9 cellular contexts compared by ENCODE assay signal in the genomic region with DNA sequence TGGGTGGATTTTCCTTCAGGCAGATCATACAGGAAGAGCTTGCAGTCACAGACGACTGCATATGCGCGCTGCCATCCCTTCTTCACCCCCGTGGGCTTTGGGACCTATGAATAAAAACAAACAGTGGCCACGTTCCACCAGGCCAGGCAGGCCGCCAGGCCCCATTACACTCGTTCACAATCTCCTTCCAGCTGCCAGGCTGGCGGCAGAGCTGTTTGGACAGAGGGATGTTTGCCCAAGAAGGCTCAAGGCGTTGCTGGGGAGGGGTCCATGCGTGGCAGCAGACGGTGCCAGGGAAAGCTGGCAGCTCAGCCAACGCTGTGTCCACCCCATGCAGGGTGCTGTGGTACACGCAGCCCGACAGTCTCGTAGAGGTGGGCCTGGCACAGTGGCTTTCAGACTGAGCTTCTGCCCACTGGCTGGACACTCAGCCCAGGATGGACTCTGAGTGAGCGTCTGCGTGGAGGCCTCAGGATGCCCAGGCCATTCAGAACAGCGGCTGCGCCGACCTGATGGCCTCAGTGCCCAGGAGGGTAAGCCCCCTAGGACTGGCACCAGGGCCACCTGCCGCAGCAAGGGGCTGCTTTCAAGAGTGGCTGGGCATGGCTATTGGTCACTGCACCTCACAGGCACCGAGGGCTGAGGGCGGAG. TPM values are rescaled to one million over a fixed set of nuclear protein-coding genes. Genes with fewer than 3 reads are reported as not detected.
DNase-seq lines count a peak whose midpoint lies in the region; ATAC-seq, FAIRE-seq and TF ChIP-seq lines count a peak whose summit lies in the region.
"Had no signal": no experiment of that assay in that cellular context is flagged by ENCODE, and none has a peak within 500 bp of the region (broad histone marks: within the 10 kb centered on the region; RNA-seq: fewer than 3 reads in every experiment).

No MANE protein-coding gene starts in this region.

- no peak overlapping the region for H3K9ac ChIP-seq in HepG2 (ENCODE audit: insufficient read depth, low read depth, low read length)

- no peak overlapping the region for H3K27ac ChIP-seq in right lobe of liver
- H3K27ac ChIP-seq in HepG2 (ENCODE audit: extremely low read length, insufficient read depth, low read length) = no peak overlapping the region

- FAIRE-seq in HepG2 (lab: Jason Lieb, UNC) (no peak), H54 (lab: Jason Lieb, UNC) (no peak)

- WGBS in right lobe of liver (ENCODE audit: insufficient coverage, low coverage, low lambda C conversion rate, missing lambda C conversion rate) = 0% methylated on average over 3 of the region's 23 CpGs
- WGBS in HepG2 (ENCODE audit: low lambda C conversion rate) = 95% methylated on average over 11 of the region's 23 CpGs

- intact Hi-C loops in right lobe of liver (cut with DNase I) (no loop called here), HepG2 (cut with micrococcal nuclease; ENCODE audit: unreplicated experiment) (no loop called here), mucosa of descending colon (cut with DNase I, micrococcal nuclease) (no loop called here)

- H3K4me2 ChIP-seq in HepG2 (ENCODE audit: low read depth, low read length) = no peak overlapping the region

- CTCF ChIA-PET in HepG2 (lab: Yijun Ruan, JAX; ENCODE audit: low intra/inter-chr PET ratio, low total read pairs) = no interaction called here

- DNase-seq in right lobe of liver (peak in 2 of 3 donors; percentile 66 to 79), HepG2 (ENCODE audit: low spot score) (no peak), astrocyte of the hippocampus (ENCODE audit: low read depth, low spot score) (peak; percentile 79), mucosa of descending colon (peak in 2 of 3 donors; percentile 30 to 48), T1000 (lab: John Stamatoyannopoulos, UW) (no peak), H54 (ENCODE audit: insufficient read length, low spot score) (no peak)

- H3K9me3 ChIP-seq in right lobe of liver (no peaks in the 10 kb centered on the region), HepG2 (ENCODE audit: low read length) (no peaks in the 10 kb centered on the region), mucosa of descending colon (no peaks in the 10 kb centered on the region)

- no peak overlapping the region for H2AFZ ChIP-seq in HepG2 (ENCODE audit: low read length)

- no peaks in the 10 kb centered on the region for H4K20me1 ChIP-seq in HepG2 (ENCODE audit: insufficient read depth, low read length)

- H3K27me3 ChIP-seq in right lobe of liver (no peaks in the 10 kb centered on the region), HepG2 (ENCODE audit: control insufficient read depth in 1 of 2, insufficient read depth in 2 of 2, low read length in 2 of 2) (no peaks in the 10 kb centered on the region)

- no peak for TF ChIP-seq EP300 in HepG2 (IDR thresholded peaks at IDR 0.05; ENCODE audit: low read depth in 2 of 2, low read length in 2 of 2)
- no peak for TF ChIP-seq EP300 in HepG2 (CRISPR knock-in tag; IDR thresholded peaks at IDR 0.05; ENCODE audit: borderline replicate concordance)

- H3K79me2 ChIP-seq in HepG2 (ENCODE audit: insufficient read depth, low read length) = no peaks in the 10 kb centered on the region

- POLR2A ChIA-PET in HepG2 (lab: Yijun Ruan, JAX) = no interaction called here

- BruUV-seq in HepG2 (replicated peaks; lab: Mats Ljungman, UMichigan) = no TSS peak

- ATAC-seq in right lobe of liver (peak; percentile 67 to 85 (median 81)), HepG2 (no peak), mucosa of descending colon (no peak), HG03139 (IDR thresholded peaks at IDR 0.05; ENCODE audit: unreplicated experiment) (no peak), GM18502 (IDR thresholded peaks at IDR 0.05; ENCODE audit: poor library complexity, unreplicated experiment) (no peak)

- no peak overlapping the region for H3K4me3 ChIP-seq in right lobe of liver
- no peak overlapping the region for H3K4me3 ChIP-seq in HepG2 (replicated peaks in 1 of 3; ENCODE audit: insufficient read depth in 1 of 3, low read depth in 2 of 3, low read length in 3 of 3)
- no peak overlapping the region for H3K4me3 ChIP-seq in mucosa of descending colon

- TF ChIP-seq RAD21 in HepG2 (CRISPR knock-in tag; IDR thresholded peaks at IDR 0.05) = no peak

- no peak for TF ChIP-seq CTCF in right lobe of liver (IDR thresholded peaks at IDR 0.05)
- no peak for TF ChIP-seq CTCF in HepG2 (CRISPR knock-in tag; IDR thresholded peaks at IDR 0.05)
- no peak for TF ChIP-seq CTCF in mucosa of descending colon (IDR thresholded peaks at IDR 0.05)

- TF ChIP-seq POLR2A in right lobe of liver (IDR thresholded peaks at IDR 0.05) (no peak), HepG2 (IDR thresholded peaks at IDR 0.05; ENCODE audit: insufficient read depth in 1 of 2, low read depth in 2 of 2, low read length in 2 of 2) (no peak), H54 (IDR thresholded peaks at IDR 0.05; ENCODE audit: low read depth, low read length) (no peak)

- in situ Hi-C loops in HepG2 (cut with HindIII; ENCODE audit: extremely low pct_ligation_motif_present, low pct_unique_long_range_greater_than_20kb) = no loop called here

- H3K36me3 ChIP-seq in right lobe of liver (peaks cover 9 to 88% (median 48%) of the 10 kb centered on the region in 4 donors), HepG2 (replicated peaks in 1 of 2; ENCODE audit: control insufficient read depth in 1 of 2, insufficient read depth in 2 of 2, low read length in 2 of 2) (peaks cover 38 to 54% of the 10 kb centered on the region in 2 experiments), mucosa of descending colon (ENCODE audit: low read depth) (peaks cover 19% of the 10 kb centered on the region)

- H3K4me1 ChIP-seq in right lobe of liver = peaks cover 0 to 10% (median 1%) of the 10 kb centered on the region in 4 donors
- H3K4me1 ChIP-seq in HepG2 (ENCODE audit: insufficient read depth, low read length) = no peaks in the 10 kb centered on the region
- H3K4me1 ChIP-seq in mucosa of descending colon (ENCODE audit: low read depth) = peaks cover 4% of the 10 kb centered on the region

TF ChIP-seq in HepG2, 621 proteins besides CTCF, POLR2A, EP300 and RAD21 (continues in another document):
- TF ChIP-seq CHD2 (IDR thresholded peaks at IDR 0.05; ENCODE audit: low read depth, low read length) = no peak
- no peak for TF ChIP-seq RXRA (CRISPR knock-in tag; IDR thresholded peaks at IDR 0.05)
- TF ChIP-seq HDAC6 (IDR thresholded peaks at IDR 0.05; ENCODE audit: low read depth, low read length) = no peak
- TF ChIP-seq DPF2 (CRISPR knock-in tag; IDR thresholded peaks at IDR 0.05; ENCODE audit: borderline replicate concordance, low read depth) = no peak
- TF ChIP-seq, protein P1, sequence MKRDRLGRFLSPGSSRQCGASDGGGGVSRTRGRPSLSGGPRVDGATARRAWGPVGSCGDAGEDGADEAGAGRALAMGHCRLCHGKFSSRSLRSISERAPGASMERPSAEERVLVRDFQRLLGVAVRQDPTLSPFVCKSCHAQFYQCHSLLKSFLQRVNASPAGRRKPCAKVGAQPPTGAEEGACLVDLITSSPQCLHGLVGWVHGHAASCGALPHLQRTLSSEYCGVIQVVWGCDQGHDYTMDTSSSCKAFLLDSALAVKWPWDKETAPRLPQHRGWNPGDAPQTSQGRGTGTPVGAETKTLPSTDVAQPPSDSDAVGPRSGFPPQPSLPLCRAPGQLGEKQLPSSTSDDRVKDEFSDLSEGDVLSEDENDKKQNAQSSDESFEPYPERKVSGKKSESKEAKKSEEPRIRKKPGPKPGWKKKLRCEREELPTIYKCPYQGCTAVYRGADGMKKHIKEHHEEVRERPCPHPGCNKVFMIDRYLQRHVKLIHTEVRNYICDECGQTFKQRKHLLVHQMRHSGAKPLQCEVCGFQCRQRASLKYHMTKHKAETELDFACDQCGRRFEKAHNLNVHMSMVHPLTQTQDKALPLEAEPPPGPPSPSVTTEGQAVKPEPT (CRISPR knock-in tag; IDR thresholded peaks at IDR 0.05; ENCODE audit: low read depth) = no peak

RNA-seq across cellular contexts. Expression of a gene that starts 27.5 kb away (rescaled TPM):
- total RNA-seq in right lobe of liver = 10 to 100 TPM in 5 of 6 experiments, 1 to 10 TPM in 1; 7.1 to 69.1 (median 28.6) TPM
- 8.2 and 33.1 TPM in 2 replicates for total RNA-seq in HepG2 (2016; rRNA removed; fragmentation: Illumina TruSeq; extraction: Trizol)
- total RNA-seq in HepG2 (2016; cell fraction: cytosol; rRNA removed; fragmentation: Illumina TruSeq; extraction: Trizol; ENCODE audit: low read depth) = 5.2 and 6.0 TPM in 2 replicates
- total RNA-seq in HepG2 (2016; cell fraction: insoluble cytoplasmic fraction; rRNA removed; fragmentation: Illumina TruSeq; extraction: Trizol) = 9.3 and 30.8 TPM in 2 replicates
- total RNA-seq in HepG2 (2016; cell fraction: membrane; rRNA removed; fragmentation: Illumina TruSeq; extraction: Trizol) = 7.8 and 9.0 TPM in 2 replicates
- 29.3 and 33.8 TPM in 2 replicates for total RNA-seq in HepG2 (2016; cell fraction: nucleus; rRNA removed; fragmentation: Illumina TruSeq; extraction: Trizol)
- polyA plus RNA-seq in HepG2 (2011; rRNA removed) = 9.8 and 18.9 TPM in 2 replicates
- polyA plus RNA-seq in HepG2 (2011; cell fraction: cytosol; rRNA removed) = 13.3 and 22.3 TPM in 2 replicates
- 158 and 165 TPM in 2 replicates for polyA plus RNA-seq in HepG2 (2011; cell fraction: nucleus; rRNA removed)
- polyA plus RNA-seq in HepG2 (2012) = 15.1 and 18.5 TPM in 2 replicates
- polyA plus RNA-seq in HepG2 (2016; cell fraction: cytosol; fragmentation: Illumina TruSeq; extraction: Trizol; ENCODE audit: low read depth) = 3.8 and 4.1 TPM in 2 replicates
- polyA plus RNA-seq in HepG2 (2016; cell fraction: insoluble cytoplasmic fraction; fragmentation: Illumina TruSeq; extraction: Trizol; ENCODE audit: low read depth) = 9.2 and 10.3 TPM in 2 replicates
- 5.6 and 6.3 TPM in 2 replicates for polyA plus RNA-seq in HepG2 (2016; cell fraction: membrane; fragmentation: Illumina TruSeq; extraction: Trizol; ENCODE audit: low read depth)
- polyA plus RNA-seq in HepG2 (2016; cell fraction: nucleus; fragmentation: Illumina TruSeq; extraction: Trizol; ENCODE audit: insufficient read depth, low read depth) = 62.6 and 64.7 TPM in 2 replicates
- polyA minus RNA-seq in HepG2 (2011; rRNA and poly(A)+ RNA removed; ENCODE audit: low replicate concordance) = 0.14 and 21.4 TPM in 2 replicates
- 12.3 and 17.0 TPM in 2 replicates for polyA minus RNA-seq in HepG2 (2011; cell fraction: cytosol; rRNA and poly(A)+ RNA removed)
- polyA minus RNA-seq in HepG2 (2011; cell fraction: nucleus; rRNA and poly(A)+ RNA removed) = 14.8 and 15.0 TPM in 2 replicates
- 100 to 1,000 TPM; 128 to 486 (median 198) TPM for total RNA-seq in mucosa of descending colon
- total RNA-seq: SK-MEL-5 had no signal

Comparison
In these comparisons a context has a peak if more than half of its experiments do, and no peak if none do; other contexts are left out.
1. ATAC-seq: peak in right lobe of liver (4 of 4); none in HepG2 (single experiment), mucosa of descending colon (single experiment), HG03139 (single experiment) and GM18502 (single experiment).
2. DNase-seq: peak in right lobe of liver (2 of 3), astrocyte of the hippocampus (single experiment) and mucosa of descending colon (2 of 3); none in HepG2 (single experiment), T1000 (single experiment) and H54 (single experiment).